In genomic region chr1:17633654-17634053, GRCh38 we compare ENCODE assay signal across 13 cellular contexts.
DNase-seq lines count a peak whose midpoint lies in the region; FAIRE-seq and TF ChIP-seq lines count a peak whose summit lies in the region.
"Had no signal": no experiment of that assay in that cellular context is flagged by ENCODE, and none has a peak within 500 bp of the region (broad histone marks: within the 10 kb centered on the region; RNA-seq: fewer than 3 reads in every experiment).

No MANE protein-coding gene starts in this region.

- H3K36me3 Mint-ChIP-seq in activated T-cell treated with anti-CD3 and anti-CD28 coated beads, Interleukin-2, amount 50 U/mL, for 24 hours (ENCODE audit: low read depth), result no peaks in the 10 kb centered on the region

- no peak for TF ChIP-seq CTCF in keratinocyte (optimal IDR thresholded peaks at IDR 0.05 in 1 of 3, IDR thresholded peaks at IDR 0.05 in 1 of 3, conservative IDR thresholded peaks at IDR 0.05 in 1 of 3; ENCODE audit: extremely low read depth in 1 of 3, insufficient read depth in 2 of 3, low read length in 3 of 3)

- no peaks in the 10 kb centered on the region for H3K4me1 Mint-ChIP-seq in activated T-cell treated with anti-CD3 and anti-CD28 coated beads, Interleukin-2, amount 50 U/mL, for 24 hours (ENCODE audit: low read depth)
- H3K4me1 Mint-ChIP-seq: nephron had no signal

- H3K4me2 ChIP-seq in keratinocyte (ENCODE audit: control insufficient read depth, extremely low read depth, insufficient read depth, low read depth, low read length), result no peak overlapping the region

- H3K4me3 ChIP-seq in keratinocyte (ENCODE audit: control insufficient read depth in 2 of 3, extremely low read depth in 1 of 3, insufficient read depth in 2 of 3, low read depth in 1 of 3, low read length in 3 of 3), result no peak overlapping the region

- peak; percentile 57 for FAIRE-seq in keratinocyte (lab: Jason Lieb, UNC)

- H4K20me1 ChIP-seq in keratinocyte (ENCODE audit: control insufficient read depth, extremely low read depth, insufficient read depth, low read length), result no peaks in the 10 kb centered on the region

- no peaks in the 10 kb centered on the region for H3K9me1 ChIP-seq in keratinocyte (ENCODE audit: control insufficient read depth, extremely low read depth, insufficient read depth, low read length)

- H3K79me2 ChIP-seq in keratinocyte (ENCODE audit: control insufficient read depth, insufficient read depth, low read length), result no peaks in the 10 kb centered on the region

- no peak overlapping the region for H2AFZ ChIP-seq in keratinocyte (ENCODE audit: control insufficient read depth, low read length)

- no peaks in the 10 kb centered on the region for H3K27me3 ChIP-seq in keratinocyte (ENCODE audit: control insufficient read depth, extremely low read depth, insufficient read depth, low read length)

- H3K27ac ChIP-seq in keratinocyte (ENCODE audit: control insufficient read depth, insufficient read depth, low read length), result no peak overlapping the region

- H3K27me3 Mint-ChIP-seq in activated T-cell treated with anti-CD3 and anti-CD28 coated beads, Interleukin-2, amount 50 U/mL, for 24 hours, result no peaks in the 10 kb centered on the region
- H3K27me3 Mint-ChIP-seq: CD4-positive, alpha-beta T cell had no signal

- no peaks in the 10 kb centered on the region for H3K9me3 Mint-ChIP-seq in activated T-cell treated with anti-CD3 and anti-CD28 coated beads, Interleukin-2, amount 50 U/mL, for 24 hours
- H3K9me3 Mint-ChIP-seq: CD4-positive, alpha-beta T cell; nephron had no signal

- DNase-seq in AG08396 (ENCODE audit: low spot score), result peak; percentile 87
- DNase-seq in HPDE6-E6E7 (ENCODE audit: extremely low spot score), result peak; percentile 40
- DNase-seq in astrocyte of the hippocampus (ENCODE audit: low read depth, low spot score), result peak; percentile 91
- DNase-seq in keratinocyte (ENCODE audit: low read depth, low spot score), result no peak
- no peak for DNase-seq in islet precursor cell
- no peak for DNase-seq in activated T-cell treated with anti-CD3 and anti-CD28 coated beads, Interleukin-2, amount 50 U/mL, for 24 hours
- no peak for DNase-seq in NK-92 treated with Interleukin-12 subunit alpha and Interleukin-12 subunit beta, amount 100 ng/mL, for 24 hours (lab: John Stamatoyannopoulos, UW)
- no peak for DNase-seq in T-helper 2 cell
- DNase-seq: activated CD4-positive, CD25-positive, alpha-beta regulatory T cell treated with anti-CD3 and anti-CD28 coated beads, Interleukin-2, amount 50 U/mL, for 72 hours; CD4-positive, alpha-beta T cell; NCI-H1417; NCI-H774 had no signal

- H3K9me3 ChIP-seq in keratinocyte (ENCODE audit: control insufficient read depth, low read depth, low read length), result no peaks in the 10 kb centered on the region

- H3K4me3 Mint-ChIP-seq in activated T-cell treated with anti-CD3 and anti-CD28 coated beads, Interleukin-2, amount 50 U/mL, for 24 hours, result no peak overlapping the region
- H3K4me3 Mint-ChIP-seq: CD4-positive, alpha-beta T cell; nephron had no signal

- dilution Hi-C loops in keratinocyte (cut with MboI; ENCODE audit: extremely low pct_ligation_motif_present, low sequenced_read_pairs), result no loop called here

- H3K9ac ChIP-seq in keratinocyte (ENCODE audit: control insufficient read depth, extremely low read depth, insufficient read depth, low read length), result no peak overlapping the region

- no peak overlapping the region for H3K27ac Mint-ChIP-seq in activated T-cell treated with anti-CD3 and anti-CD28 coated beads, Interleukin-2, amount 50 U/mL, for 24 hours
- H3K27ac Mint-ChIP-seq: CD4-positive, alpha-beta T cell; nephron had no signal

- peaks cover 0 to 13% of the 10 kb centered on the region in 2 experiments for H3K36me3 ChIP-seq in keratinocyte (ENCODE audit: control insufficient read depth in 2 of 2, extremely low read depth in 1 of 2, insufficient read depth in 2 of 2, low read length in 2 of 2)

- peaks cover 4% of the 10 kb centered on the region for H3K4me1 ChIP-seq in keratinocyte (ENCODE audit: control insufficient read depth, extremely low read depth, insufficient read depth, low read length)

Comparison
In these comparisons a context has a peak if more than half of its experiments do, and no peak if none do; other contexts are left out.
1. DNase-seq: peak in AG08396 (single experiment), HPDE6-E6E7 (single experiment) and astrocyte of the hippocampus (single experiment); none in keratinocyte (single experiment), islet precursor cell (single experiment), activated T-cell treated with anti-CD3 and anti-CD28 coated beads, Interleukin-2, amount 50 U/mL, for 24 hours (single experiment), NK-92 treated with Interleukin-12 subunit alpha and Interleukin-12 subunit beta, amount 100 ng/mL, for 24 hours (single experiment) and T-helper 2 cell (0 of 5).